In genomic region chr22:43230983-43231723, GRCh38 we compare ENCODE assay signal across 8 cellular contexts. TPM values are rescaled to one million over a fixed set of nuclear protein-coding genes. Genes with fewer than 3 reads are reported as not detected.
DNase-seq lines count a peak whose midpoint lies in the region; ATAC-seq and TF ChIP-seq lines count a peak whose summit lies in the region.

No MANE protein-coding gene starts in this region.

- H3K4me1 ChIP-seq in HCT116 (ENCODE audit: control insufficient read depth in 1 of 2, insufficient read depth in 2 of 2, low read length in 2 of 2): peaks cover 0 to 7% of the 10 kb centered on the region in 2 experiments; a peak in 1 of 4 replicates
- no peaks in the 10 kb centered on the region for H3K4me1 ChIP-seq in suprapubic skin

- H3K4me3 ChIP-seq in HCT116 (replicated peaks in 1 of 2; ENCODE audit: low read depth in 1 of 2, low read length in 2 of 2): no peak overlapping the region
- H3K4me3 ChIP-seq in epithelial cell of esophagus (ENCODE audit: low read length): no peak overlapping the region
- H3K4me3 ChIP-seq in suprapubic skin: no peak overlapping the region

- CTCF ChIA-PET in HCT116 (lab: Charles Lee): interaction anchor here (0.6 to 6.0 kb wide), 19 partner anchors 9 to 610 kb away, joined by 3 to 66 read pairs (median 4); partner anchors contain the start of gene SCUBE1

- ATAC-seq in HCT116 (peak; percentile 83), GM19023 (IDR thresholded peaks at IDR 0.05; ENCODE audit: unreplicated experiment) (no peak)

- H3K36me3 ChIP-seq in HCT116 (ENCODE audit: control insufficient read depth in 1 of 2, insufficient read depth in 2 of 2, low read length in 2 of 2) (no peaks in the 10 kb centered on the region), suprapubic skin (no peaks in the 10 kb centered on the region)

- H3K9me3 Mint-ChIP-seq in CD14-positive monocyte (peaks cover 0 to 2% (median 0%) of the 10 kb centered on the region in 7 donors), nephron (no peaks in the 10 kb centered on the region)

- TF ChIP-seq RAD21 in HCT116 (IDR thresholded peaks at IDR 0.05; ENCODE audit: low read depth): peak; percentile 90

- H3K36me3 Mint-ChIP-seq in CD14-positive monocyte (no peaks in the 10 kb centered on the region), nephron (ENCODE audit: low read depth) (peaks cover 3% of the 10 kb centered on the region)

- no peak for DNase-seq in CD14-positive monocyte (ENCODE audit: low spot score)
- peak; percentile 51 for DNase-seq in HCT116 (ENCODE audit: low read depth, low spot score)
- peak; percentile 50 for DNase-seq in NCI-H748 treated with DMSO at 0.1 percent for 48 hours (lab: John Stamatoyannopoulos, UW)
- peak; percentile 88 for DNase-seq in activated CD8-positive, alpha-beta memory T cell treated with anti-CD3 and anti-CD28 coated beads for 24 hours
- DNase-seq in epithelial cell of esophagus (ENCODE audit: low read depth): peak; percentile 56
- no peak for DNase-seq in suprapubic skin (ENCODE audit: low spot score in 2 of 2)

- no peaks in the 10 kb centered on the region for H4K20me1 ChIP-seq in HCT116 (ENCODE audit: insufficient read depth)

- H3K27me3 ChIP-seq in HCT116 (ENCODE audit: insufficient read depth, low read length) (no peaks in the 10 kb centered on the region), suprapubic skin (peaks cover 19% of the 10 kb centered on the region)

- RAD21 ChIA-PET in HCT116 (lab: Charles Lee; ENCODE audit: low non-redundant PET in 1 of 2, low total read pairs in 2 of 2, uncharacterized antibody in 2 of 2, unreplicated experiment in 2 of 2): interaction anchor here (0.7 to 2.0 kb wide), 6 partner anchors 39 to 115 kb away, joined by 3 to 12 read pairs (median 5); no protein-coding TSS in a partner anchor

- H3K4me3 Mint-ChIP-seq in CD14-positive monocyte (no peak overlapping the region), nephron (no peak overlapping the region)

- WGBS in suprapubic skin: 22% methylated on average over 21 of the region's 23 CpGs

- TF ChIP-seq CTCF in CD14-positive monocyte (IDR thresholded peaks at IDR 0.05): peak; percentile 96
- TF ChIP-seq CTCF in HCT116 (IDR thresholded peaks at IDR 0.05 in 2 of 3, conservative IDR thresholded peaks at IDR 0.05 in 1 of 3; ENCODE audit: borderline replicate concordance in 1 of 3, insufficient read depth in 1 of 3, low read depth in 2 of 3, low read length in 2 of 3): peak; percentile 95 to 98 (median 97)
- TF ChIP-seq CTCF in epithelial cell of esophagus (IDR thresholded peaks at IDR 0.05; ENCODE audit: insufficient read depth, low read depth, low read length, missing control alignments): peak; percentile 94
- TF ChIP-seq CTCF in nephron (IDR thresholded peaks at IDR 0.05; ENCODE audit: unreplicated experiment in 3 of 3): peak; percentile 92 to 98 (median 97)
- TF ChIP-seq CTCF in suprapubic skin (IDR thresholded peaks at IDR 0.05): peak; percentile 52 to 95

- H3K9ac ChIP-seq in HCT116 (ENCODE audit: low read length): no peak overlapping the region

- H3K9me2 ChIP-seq in HCT116 (ENCODE audit: insufficient read depth): no peaks in the 10 kb centered on the region

- intact Hi-C loops in CD14-positive monocyte (cut with micrococcal nuclease): loop anchor here (1.0 to 2.0 kb wide), 2 partner anchors 154 kb away; no protein-coding TSS in a partner anchor
- intact Hi-C loops in HCT116 (cut with micrococcal nuclease): loop anchor here (1.0 to 2.0 kb wide), 3 partner anchors 40 to 154 kb away; no protein-coding TSS in a partner anchor

- H3K4me1 Mint-ChIP-seq in CD14-positive monocyte (peaks cover 5% of the 10 kb centered on the region), nephron (peaks cover 13% of the 10 kb centered on the region)

- H3K79me2 ChIP-seq in HCT116 (ENCODE audit: insufficient read depth, low read length): no peaks in the 10 kb centered on the region

- BruUV-seq in HCT116 (replicated peaks; lab: Mats Ljungman, UMichigan): no TSS peak

- peak overlapping the region; percentile 30 for H3K4me2 ChIP-seq in HCT116 (ENCODE audit: low read length)

- H2AFZ ChIP-seq in HCT116 (ENCODE audit: low read depth, low read length, poor library complexity, severe bottlenecking): no peak overlapping the region

- H3K9me3 ChIP-seq in HCT116 (ENCODE audit: control insufficient read depth in 1 of 2, insufficient read depth in 1 of 2, low read depth in 1 of 2, low read length in 2 of 2) (no peaks in the 10 kb centered on the region), suprapubic skin (no peaks in the 10 kb centered on the region)

- no peak for TF ChIP-seq EP300 in suprapubic skin (IDR thresholded peaks at IDR 0.05)

- POLR2A ChIA-PET in HCT116 (lab: Charles Lee): no interaction called here

- H3K27me3 Mint-ChIP-seq in CD14-positive monocyte (ENCODE audit: low read depth in 3 of 3) (peaks cover 2 to 3% (median 3%) of the 10 kb centered on the region in 3 donors), nephron (ENCODE audit: low read depth) (peaks cover 17% of the 10 kb centered on the region)

- TF ChIP-seq POLR2A in HCT116 (IDR thresholded peaks at IDR 0.05; ENCODE audit: borderline replicate concordance, extremely low read depth, insufficient read depth, insufficient read length) (no peak), suprapubic skin (IDR thresholded peaks at IDR 0.05) (no peak)

- H3K27ac ChIP-seq in HCT116 (ENCODE audit: low read depth, low read length) (no peak overlapping the region), suprapubic skin (no peak overlapping the region)

- H3K27ac Mint-ChIP-seq in CD14-positive monocyte (no peak overlapping the region), nephron (peak overlapping the region in 1 of 3 experiments; percentile 42)

TF ChIP-seq in HCT116, 20 proteins besides CTCF, POLR2A, EP300 and RAD21:
- TF ChIP-seq SRF (IDR thresholded peaks at IDR 0.05; ENCODE audit: low read depth): no peak
- no peak for TF ChIP-seq EZH2phosphoT487 (IDR thresholded peaks at IDR 0.05; ENCODE audit: borderline replicate concordance)
- no peak for TF ChIP-seq POLR2AphosphoS5 (IDR thresholded peaks at IDR 0.05; ENCODE audit: low read depth, low read length)
- no peak for TF ChIP-seq ZFX (IDR thresholded peaks at IDR 0.05)
- TF ChIP-seq ATF3 (IDR thresholded peaks at IDR 0.05): no peak
- TF ChIP-seq CBX3 (IDR thresholded peaks at IDR 0.05; ENCODE audit: low read depth): no peak
- TF ChIP-seq, protein P1, sequence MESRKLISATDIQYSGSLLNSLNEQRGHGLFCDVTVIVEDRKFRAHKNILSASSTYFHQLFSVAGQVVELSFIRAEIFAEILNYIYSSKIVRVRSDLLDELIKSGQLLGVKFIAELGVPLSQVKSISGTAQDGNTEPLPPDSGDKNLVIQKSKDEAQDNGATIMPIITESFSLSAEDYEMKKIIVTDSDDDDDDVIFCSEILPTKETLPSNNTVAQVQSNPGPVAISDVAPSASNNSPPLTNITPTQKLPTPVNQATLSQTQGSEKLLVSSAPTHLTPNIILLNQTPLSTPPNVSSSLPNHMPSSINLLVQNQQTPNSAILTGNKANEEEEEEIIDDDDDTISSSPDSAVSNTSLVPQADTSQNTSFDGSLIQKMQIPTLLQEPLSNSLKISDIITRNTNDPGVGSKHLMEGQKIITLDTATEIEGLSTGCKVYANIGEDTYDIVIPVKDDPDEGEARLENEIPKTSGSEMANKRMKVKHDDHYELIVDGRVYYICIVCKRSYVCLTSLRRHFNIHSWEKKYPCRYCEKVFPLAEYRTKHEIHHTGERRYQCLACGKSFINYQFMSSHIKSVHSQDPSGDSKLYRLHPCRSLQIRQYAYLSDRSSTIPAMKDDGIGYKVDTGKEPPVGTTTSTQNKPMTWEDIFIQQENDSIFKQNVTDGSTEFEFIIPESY (IDR thresholded peaks at IDR 0.05; ENCODE audit: extremely low read depth, insufficient replicate concordance, low read length): no peak
- TF ChIP-seq SP1 (IDR thresholded peaks at IDR 0.05; ENCODE audit: low read depth): no peak
- no peak for TF ChIP-seq REST (IDR thresholded peaks at IDR 0.05; ENCODE audit: low read depth)
- TF ChIP-seq SIN3A (IDR thresholded peaks at IDR 0.05; ENCODE audit: low read depth): no peak
- TF ChIP-seq YY1 (IDR thresholded peaks at IDR 0.05; ENCODE audit: extremely low read depth, insufficient replicate concordance, low read depth, low read length): no peak
- TF ChIP-seq JUND (IDR thresholded peaks at IDR 0.05): no peak
- no peak for TF ChIP-seq EZH2 (IDR thresholded peaks at IDR 0.05)
- TF ChIP-seq EGR1 (IDR thresholded peaks at IDR 0.05; ENCODE audit: low read depth): no peak

RNA-seq across cellular contexts. Expression of gene TTLL12, which starts 44.2 kb away (rescaled TPM):
- polyA plus RNA-seq in CD14-positive monocyte: 10 to 100 TPM; 16.5 to 16.6 TPM
- total RNA-seq in HCT116 (2021; ENCODE audit: unreplicated experiment) (100 TPM), suprapubic skin (10 to 100 TPM; 43.6 to 93.9 (median 81.4) TPM)
- polyA plus RNA-seq in HCT116 (2012): 69.1 and 73.8 TPM in 2 replicates

Comparison
In these comparisons a context has a peak if more than half of its experiments do, and no peak if none do; other contexts are left out.
1. DNase-seq: peak in HCT116 (single experiment), NCI-H748 treated with DMSO at 0.1 percent for 48 hours (single experiment), activated CD8-positive, alpha-beta memory T cell treated with anti-CD3 and anti-CD28 coated beads for 24 hours (single experiment) and epithelial cell of esophagus (single experiment); none in CD14-positive monocyte (single experiment) and suprapubic skin (0 of 2).
2. Peak in every context shown above with its lines, with median percentiles within 50 percentile points of each other: CTCF ChIP-seq.